In genomic region chr12:48015129-48015528, GRCh38 we compare ENCODE assay signal across 33 cellular contexts. TPM values are rescaled to one million over a fixed set of nuclear protein-coding genes. Genes with fewer than 3 reads are reported as not detected.
"Had no signal": no experiment of that assay in that cellular context is flagged by ENCODE, and none has a peak within 500 bp of the region (broad histone marks: within the 10 kb centered on the region; RNA-seq: fewer than 3 reads in every experiment).

No MANE protein-coding gene starts in this region.

- H3K27me3 ChIP-seq: ascending aorta, body of pancreas had no signal

- H3K27ac ChIP-seq: adrenal gland, ascending aorta, body of pancreas, brain microvascular endothelial cell, cardiac muscle cell had no signal

- H3K36me3 ChIP-seq: adrenal gland, ascending aorta, brain microvascular endothelial cell, cardiac muscle cell had no signal

- H3K4me1 ChIP-seq: adrenal gland, ascending aorta, body of pancreas had no signal

- DNase-seq: activated effector memory CD4-positive, alpha-beta T cell treated with anti-CD3 and anti-CD28 coated beads, Interleukin-2, amount 50 U/mL, for 16 hours; activated effector memory CD4-positive, alpha-beta T cell treated with Interleukin-2 at 50 U/mL for 16 hours; activated gamma-delta T cell; activated gamma-delta T cell treated with Interleukin-2 at 50 U/mL for 16 hours; activated naive CD4-positive, alpha-beta T cell; activated naive CD4-positive, alpha-beta T cell treated with anti-CD3 and anti-CD28 coated beads for 36 hours; activated naive CD4-positive, alpha-beta T cell treated with anti-CD3 and anti-CD28 coated beads, Interleukin-2, amount 10 ng/mL, durations not matched to agents 7 days and 5 days; activated naive CD4-positive, alpha-beta T cell treated with anti-CD3 and anti-CD28 coated beads, Interleukin-2, amount 50 U/mL, for 16 hours; activated naive CD4-positive, alpha-beta T cell treated with Interleukin-2 at 50 U/mL for 16 hours; activated naive CD8-positive, alpha-beta T cell treated with anti-CD3 and anti-CD28 coated beads for 36 hours; activated naive CD8-positive, alpha-beta T cell treated with anti-CD3 and anti-CD28 coated beads, Interleukin-2, amount 10 ng/mL, durations not matched to agents 7 days and 5 days; activated naive CD8-positive, alpha-beta T cell treated with anti-CD3 and anti-CD28 coated beads, Interleukin-2, amount 50 U/mL, for 24 hours; activated T-cell treated with anti-CD3 and anti-CD28 coated beads, Interleukin-2, amount 50 U/mL, for 1 hour; activated T-cell treated with anti-CD3 and anti-CD28 coated beads, Interleukin-2, amount 50 U/mL, for 24 hours; activated T-cell treated with anti-CD3 and anti-CD28 coated beads, Interleukin-2, amount 50 U/mL, for 4 hours; activated T-cell treated with anti-CD3 and anti-CD28 coated beads, Interleukin-2, amount 50 U/mL, for 48 hours; activated T-cell treated with anti-CD3 and anti-CD28 coated beads, Interleukin-2, amount 50 U/mL, for 72 hours; adrenal gland; amniotic stem cell; amygdala; anterior cingulate cortex; aorta; body of pancreas; brain microvascular endothelial cell; caudate nucleus; central memory CD4-positive, alpha-beta T cell; cerebellar nuclear complex had no signal

- H3K4me3 ChIP-seq: adrenal gland, ascending aorta, body of pancreas, cardiac muscle cell had no signal

- H3K9me3 ChIP-seq: adrenal gland, ascending aorta, body of pancreas had no signal

- ATAC-seq: activated naive CD4-positive, alpha-beta T cell treated with anti-CD3 and anti-CD28 coated beads, Interleukin-2, amount 50 U/mL, for 72 hours; activated naive CD8-positive, alpha-beta T cell treated with anti-CD3 and anti-CD28 coated beads, Interleukin-2, amount 50 U/mL, for 24 hours; activated T-cell treated with anti-CD3 and anti-CD28 coated beads, Interleukin-2, amount 50 U/mL, for 4 hours; activated T-cell treated with anti-CD3 and anti-CD28 coated beads, Interleukin-2, amount 50 U/mL, for 72 hours; activated T-helper 17 cell treated with anti-CD3 and anti-CD28 coated beads, Interleukin-2, amount 50 U/mL, for 72 hours; body of pancreas had no signal

- FAIRE-seq: astrocyte, bronchial epithelial cell had no signal

RNA-seq across cellular contexts. Expression of gene COL2A1, which starts 10.9 kb away (rescaled TPM):
- total RNA-seq: activated naive CD4-positive, alpha-beta T cell treated with anti-CD3 and anti-CD28 coated beads for 36 hours; activated naive CD4-positive, alpha-beta T cell treated with anti-CD3 and anti-CD28 coated beads, Interleukin-2, amount 50 U/mL, for 72 hours; activated naive CD8-positive, alpha-beta T cell treated with anti-CD3 and anti-CD28 coated beads, Interleukin-2, amount 10 ng/mL, durations not matched to agents 7 days and 5 days; activated T-helper 17 cell treated with anti-CD3 and anti-CD28 coated beads, Interleukin-2, amount 50 U/mL, for 72 hours; aorta; ascending aorta; body of pancreas had no signal
- polyA plus RNA-seq: aorta had no signal
